In the genomic region with DNA sequence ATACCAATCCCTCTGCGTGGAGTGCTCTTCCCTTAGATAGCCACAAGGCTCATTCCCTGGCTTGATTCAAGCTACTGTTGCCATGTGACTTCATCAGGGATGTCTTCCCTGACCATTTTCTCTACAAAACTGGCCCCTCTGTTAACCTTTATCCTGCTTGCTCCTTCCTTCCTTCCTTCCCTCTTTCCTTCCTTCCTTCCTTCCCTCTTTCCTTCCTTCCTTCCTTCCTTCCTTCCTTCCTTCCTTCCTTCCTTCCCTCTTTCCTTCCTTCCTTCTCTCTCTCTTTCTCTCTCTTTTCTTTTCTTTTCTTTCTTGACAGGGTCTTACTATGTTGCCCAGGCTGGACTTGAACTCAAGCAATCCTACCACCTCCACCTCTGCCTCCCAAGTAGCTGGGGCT, we compare ENCODE assay signal across 40 cellular contexts. TPM values are rescaled to one million over a fixed set of nuclear protein-coding genes. Genes with fewer than 3 reads are reported as not detected.
"Had no signal": no experiment of that assay in that cellular context is flagged by ENCODE, and none has a peak within 500 bp of the region (broad histone marks: within the 10 kb centered on the region; RNA-seq: fewer than 3 reads in every experiment).

No MANE protein-coding gene starts in this region.

- DNase-seq: activated B cell treated with CpG ODN at 0.5 μM for 24 hours; activated CD4-positive, alpha-beta memory T cell treated with anti-CD3 and anti-CD28 coated beads for 36 hours; activated CD4-positive, alpha-beta T cell treated with anti-CD3 and anti-CD28 coated beads for 4 hours; activated CD4-positive, alpha-beta T cell treated with anti-CD3 and anti-CD28 coated beads, Interleukin-2, amount 10 ng/mL, durations not matched to agents 24 days and 14 days; activated CD4-positive, alpha-beta T cell treated with anti-CD3 and anti-CD28 coated beads, Interleukin-2, amount 50 U/mL, for 1 hour; activated CD4-positive, alpha-beta T cell treated with anti-CD3 and anti-CD28 coated beads, Interleukin-2, amount 50 U/mL, for 4 hours; activated CD4-positive, CD25-positive, alpha-beta regulatory T cell treated with anti-CD3 and anti-CD28 coated beads, Interleukin-2, amount 50 U/mL, for 72 hours; activated CD8-positive, alpha-beta memory T cell treated with anti-CD3 and anti-CD28 coated beads, Interleukin-2, amount 50 U/mL, for 4 hours; activated CD8-positive, alpha-beta T cell treated with anti-CD3 and anti-CD28 coated beads for 36 hours; activated effector memory CD4-positive, alpha-beta T cell treated with anti-CD3 and anti-CD28 coated beads, Interleukin-2, amount 50 U/mL, for 16 hours; activated gamma-delta T cell treated with Interleukin-2 at 50 U/mL for 16 hours; activated naive CD4-positive, alpha-beta T cell; activated naive CD4-positive, alpha-beta T cell treated with anti-CD3 and anti-CD28 coated beads for 36 hours; activated naive CD4-positive, alpha-beta T cell treated with anti-CD3 and anti-CD28 coated beads, Interleukin-2, amount 50 U/mL, for 16 hours; activated naive CD8-positive, alpha-beta T cell treated with anti-CD3 and anti-CD28 coated beads for 36 hours; activated T-cell treated with anti-CD3 and anti-CD28 coated beads for 4 hours; activated T-cell treated with anti-CD3 and anti-CD28 coated beads, Interleukin-2, amount 50 U/mL, for 1 hour; activated T-cell treated with anti-CD3 and anti-CD28 coated beads, Interleukin-2, amount 50 U/mL, for 4 hours; activated T-cell treated with anti-CD3 and anti-CD28 coated beads, Interleukin-2, amount 50 U/mL, for 72 hours; adrenal gland; amniotic stem cell; aorta; body of pancreas; brain microvascular endothelial cell; central memory CD4-positive, alpha-beta T cell; T-helper 1 cell; T-helper 2 cell; T-helper 9 cell had no signal

- H3K27me3 ChIP-seq: body of pancreas had no signal

- H3K4me1 Mint-ChIP-seq: activated B cell treated with CpG ODN at 0.5 μM for 24 hours; activated CD4-positive, alpha-beta T cell treated with anti-CD3 and anti-CD28 coated beads, Interleukin-2, amount 10 ng/mL, durations not matched to agents 24 days and 14 days; activated naive CD8-positive, alpha-beta T cell treated with anti-CD3 and anti-CD28 coated beads for 36 hours; activated T-helper 17 cell treated with anti-CD3 and anti-CD28 coated beads, Interleukin-2, amount 50 U/mL, for 72 hours had no signal

- H3K4me1 ChIP-seq: adrenal gland, body of pancreas, breast epithelium had no signal

- H3K27ac ChIP-seq: adrenal gland, body of pancreas, brain microvascular endothelial cell, breast epithelium, VCaP had no signal

- ATAC-seq: activated CD8-positive, alpha-beta T cell treated with anti-CD3 and anti-CD28 coated beads for 36 hours; activated naive CD4-positive, alpha-beta T cell treated with anti-CD3 and anti-CD28 coated beads, Interleukin-2, amount 50 U/mL, for 72 hours; activated T-cell treated with anti-CD3 and anti-CD28 coated beads, Interleukin-2, amount 50 U/mL, for 4 hours; activated T-cell treated with anti-CD3 and anti-CD28 coated beads, Interleukin-2, amount 50 U/mL, for 72 hours; activated T-helper 17 cell treated with anti-CD3 and anti-CD28 coated beads, Interleukin-2, amount 50 U/mL, for 72 hours; body of pancreas had no signal

- H3K9me3 Mint-ChIP-seq: activated B cell treated with CpG ODN at 0.5 μM for 24 hours; activated CD4-positive, alpha-beta memory T cell treated with anti-CD3 and anti-CD28 coated beads for 36 hours; activated CD4-positive, alpha-beta T cell treated with anti-CD3 and anti-CD28 coated beads, Interleukin-2, amount 10 ng/mL, durations not matched to agents 24 days and 14 days; activated CD8-positive, alpha-beta T cell treated with anti-CD3 and anti-CD28 coated beads for 36 hours; activated naive CD4-positive, alpha-beta T cell treated with anti-CD3 and anti-CD28 coated beads for 36 hours; activated naive CD4-positive, alpha-beta T cell treated with anti-CD3 and anti-CD28 coated beads, Interleukin-2, amount 50 U/mL, for 72 hours; activated naive CD8-positive, alpha-beta T cell treated with anti-CD3 and anti-CD28 coated beads for 36 hours; activated T-cell treated with anti-CD3 and anti-CD28 coated beads, Interleukin-2, amount 50 U/mL, for 4 hours; activated T-cell treated with anti-CD3 and anti-CD28 coated beads, Interleukin-2, amount 50 U/mL, for 72 hours; activated T-helper 1 cell treated with anti-CD3 and anti-CD28 coated beads, Interleukin-12 subunit alpha, Interleukin-12 subunit beta, Interleukin-2, Interleukin-4 antibody, amounts not matched to agents 30 ng/mL and 10 ng/mL and 1 ng/mL, durations not matched to agents 14 hours and 24 hours and 36 hours; activated T-helper 17 cell treated with anti-CD3 and anti-CD28 coated beads, Interleukin-2, amount 50 U/mL, for 72 hours; T-helper 1 cell treated with Interleukin-12 subunit alpha and Interleukin-12 subunit beta and Interleukin-4 antibody, amounts not matched to agents 30 μg/mL and 1 μg/mL, for 36 hours; T-helper 2 cell treated with Interferon-gamma antibody and Interleukin-4, amounts not matched to agents 5 μg/mL and 100 μg/mL, for 36 hours had no signal

- FAIRE-seq: astrocyte, TTC549 had no signal

- H3K27ac Mint-ChIP-seq: activated B cell treated with CpG ODN at 0.5 μM for 24 hours; activated CD4-positive, alpha-beta memory T cell treated with anti-CD3 and anti-CD28 coated beads for 36 hours; activated CD4-positive, alpha-beta T cell treated with anti-CD3 and anti-CD28 coated beads, Interleukin-2, amount 10 ng/mL, durations not matched to agents 24 days and 14 days; activated CD8-positive, alpha-beta T cell treated with anti-CD3 and anti-CD28 coated beads for 36 hours; activated naive CD4-positive, alpha-beta T cell treated with anti-CD3 and anti-CD28 coated beads for 36 hours; activated naive CD4-positive, alpha-beta T cell treated with anti-CD3 and anti-CD28 coated beads, Interleukin-2, amount 50 U/mL, for 72 hours; activated naive CD8-positive, alpha-beta T cell treated with anti-CD3 and anti-CD28 coated beads for 36 hours; activated T-cell treated with anti-CD3 and anti-CD28 coated beads, Interleukin-2, amount 50 U/mL, for 72 hours; activated T-helper 1 cell treated with anti-CD3 and anti-CD28 coated beads, Interleukin-12 subunit alpha, Interleukin-12 subunit beta, Interleukin-2, Interleukin-4 antibody, amounts not matched to agents 30 ng/mL and 10 ng/mL and 1 ng/mL, durations not matched to agents 14 hours and 24 hours and 36 hours; activated T-helper 17 cell treated with anti-CD3 and anti-CD28 coated beads, Interleukin-2, amount 50 U/mL, for 72 hours; T-helper 1 cell treated with Interleukin-12 subunit alpha and Interleukin-12 subunit beta and Interleukin-4 antibody, amounts not matched to agents 30 μg/mL and 1 μg/mL, for 36 hours; T-helper 2 cell treated with Interferon-gamma antibody and Interleukin-4, amounts not matched to agents 5 μg/mL and 100 μg/mL, for 36 hours had no signal

- H3K4me3 ChIP-seq: adrenal gland, body of pancreas, breast epithelium had no signal

- H3K4me3 Mint-ChIP-seq: activated B cell treated with CpG ODN at 0.5 μM for 24 hours; activated CD4-positive, alpha-beta memory T cell treated with anti-CD3 and anti-CD28 coated beads for 36 hours; activated CD4-positive, alpha-beta T cell treated with anti-CD3 and anti-CD28 coated beads, Interleukin-2, amount 10 ng/mL, durations not matched to agents 24 days and 14 days; activated CD8-positive, alpha-beta T cell treated with anti-CD3 and anti-CD28 coated beads for 36 hours; activated naive CD4-positive, alpha-beta T cell treated with anti-CD3 and anti-CD28 coated beads for 36 hours; activated naive CD8-positive, alpha-beta T cell treated with anti-CD3 and anti-CD28 coated beads for 36 hours; activated T-cell treated with anti-CD3 and anti-CD28 coated beads, Interleukin-2, amount 50 U/mL, for 4 hours; activated T-cell treated with anti-CD3 and anti-CD28 coated beads, Interleukin-2, amount 50 U/mL, for 72 hours; activated T-helper 1 cell treated with anti-CD3 and anti-CD28 coated beads, Interleukin-12 subunit alpha, Interleukin-12 subunit beta, Interleukin-2, Interleukin-4 antibody, amounts not matched to agents 30 ng/mL and 10 ng/mL and 1 ng/mL, durations not matched to agents 14 hours and 24 hours and 36 hours; activated T-helper 17 cell treated with anti-CD3 and anti-CD28 coated beads, Interleukin-2, amount 50 U/mL, for 72 hours; T-helper 1 cell treated with Interleukin-12 subunit alpha and Interleukin-12 subunit beta and Interleukin-4 antibody, amounts not matched to agents 30 μg/mL and 1 μg/mL, for 36 hours; T-helper 2 cell treated with Interferon-gamma antibody and Interleukin-4, amounts not matched to agents 5 μg/mL and 100 μg/mL, for 36 hours had no signal

- H3K9me3 ChIP-seq: adrenal gland, body of pancreas had no signal

- H3K36me3 ChIP-seq: adrenal gland, brain microvascular endothelial cell, breast epithelium had no signal

RNA-seq across cellular contexts. Expression of gene RYR2, which starts 6.2 kb away (rescaled TPM):
- total RNA-seq: activated B cell treated with CpG ODN at 0.5 μM for 24 hours; activated naive CD4-positive, alpha-beta T cell treated with anti-CD3 and anti-CD28 coated beads for 36 hours; activated naive CD4-positive, alpha-beta T cell treated with anti-CD3 and anti-CD28 coated beads, Interleukin-2, amount 50 U/mL, for 72 hours; activated naive CD8-positive, alpha-beta T cell treated with anti-CD3 and anti-CD28 coated beads for 36 hours; activated T-helper 1 cell treated with anti-CD3 and anti-CD28 coated beads, Interleukin-12 subunit alpha, Interleukin-12 subunit beta, Interleukin-2, Interleukin-4 antibody, amounts not matched to agents 30 ng/mL and 10 ng/mL and 1 ng/mL, durations not matched to agents 14 hours and 24 hours and 36 hours had no signal

RNA-seq across cellular contexts. Expression of gene MT1HL1, which starts 31.5 kb away (rescaled TPM):
- total RNA-seq: activated B cell treated with CpG ODN at 0.5 μM for 24 hours; activated CD4-positive, alpha-beta memory T cell treated with anti-CD3 and anti-CD28 coated beads for 36 hours; activated CD4-positive, alpha-beta T cell treated with anti-CD3 and anti-CD28 coated beads, Interleukin-2, amount 10 ng/mL, durations not matched to agents 24 days and 14 days; activated CD8-positive, alpha-beta memory T cell treated with anti-CD3 and anti-CD28 coated beads for 36 hours; activated CD8-positive, alpha-beta T cell treated with anti-CD3 and anti-CD28 coated beads for 36 hours; activated naive CD4-positive, alpha-beta T cell treated with anti-CD3 and anti-CD28 coated beads for 36 hours; activated naive CD4-positive, alpha-beta T cell treated with anti-CD3 and anti-CD28 coated beads, Interleukin-2, amount 50 U/mL, for 72 hours; activated naive CD8-positive, alpha-beta T cell treated with anti-CD3 and anti-CD28 coated beads for 36 hours; activated T-cell treated with anti-CD3 and anti-CD28 coated beads, Interleukin-2, amount 50 U/mL, for 4 hours; activated T-cell treated with anti-CD3 and anti-CD28 coated beads, Interleukin-2, amount 50 U/mL, for 72 hours; activated T-helper 1 cell treated with anti-CD3 and anti-CD28 coated beads, Interleukin-12 subunit alpha, Interleukin-12 subunit beta, Interleukin-2, Interleukin-4 antibody, amounts not matched to agents 30 ng/mL and 10 ng/mL and 1 ng/mL, durations not matched to agents 14 hours and 24 hours and 36 hours; activated T-helper 17 cell treated with anti-CD3 and anti-CD28 coated beads, Interleukin-2, amount 50 U/mL, for 72 hours; adrenal gland; aorta; astrocyte; body of pancreas; breast epithelium; cardiac septum; cerebellum had no signal
- polyA plus RNA-seq: adrenal gland, aorta had no signal
